21 cellular contexts compared by ENCODE assay signal in the genomic region with DNA sequence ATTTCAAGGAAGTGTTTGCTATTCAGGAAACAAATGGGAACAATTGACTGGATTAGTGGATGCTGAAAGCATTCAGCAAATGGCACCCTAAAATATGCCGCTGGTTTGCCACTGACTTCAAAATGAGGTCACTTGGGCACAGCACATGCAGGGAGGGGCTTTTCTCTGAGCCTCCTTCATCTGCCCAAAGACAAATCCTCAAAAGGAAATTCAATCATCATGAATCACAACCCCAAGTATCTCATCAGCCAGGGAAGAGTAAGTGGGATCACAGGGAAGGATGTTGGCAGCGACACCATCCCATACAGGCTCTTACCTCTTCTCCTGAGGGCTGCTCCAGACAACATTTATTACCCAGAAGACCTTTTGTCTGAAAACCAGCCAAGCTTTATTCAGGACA. TPM values are rescaled to one million over a fixed set of nuclear protein-coding genes. Genes with fewer than 3 reads are reported as not detected.
DNase-seq lines count a peak whose midpoint lies in the region; ATAC-seq, FAIRE-seq and TF ChIP-seq lines count a peak whose summit lies in the region.
"Had no signal": no experiment of that assay in that cellular context is flagged by ENCODE, and none has a peak within 500 bp of the region (broad histone marks: within the 10 kb centered on the region; RNA-seq: fewer than 3 reads in every experiment).

No MANE protein-coding gene starts in this region.

- no peak overlapping the region for H3K4me3 ChIP-seq in adipocyte (ENCODE audit: low read length)
- no peak overlapping the region for H3K4me3 ChIP-seq in keratinocyte (ENCODE audit: control insufficient read depth in 2 of 3, extremely low read depth in 1 of 3, insufficient read depth in 2 of 3, low read depth in 1 of 3, low read length in 3 of 3)
- no peak overlapping the region for H3K4me3 ChIP-seq in left ventricle myocardium inferior
- H3K4me3 ChIP-seq: SJSA1, smooth muscle cell, upper lobe of right lung had no signal

- no peaks in the 10 kb centered on the region for H3K9me1 ChIP-seq in keratinocyte (ENCODE audit: control insufficient read depth, extremely low read depth, insufficient read depth, low read length)

- H3K36me3 ChIP-seq in adipocyte (ENCODE audit: control insufficient read depth, insufficient read depth, low read length, severe bottlenecking) (no peaks in the 10 kb centered on the region), keratinocyte (ENCODE audit: control insufficient read depth in 2 of 2, extremely low read depth in 1 of 2, insufficient read depth in 2 of 2, low read length in 2 of 2) (no peaks in the 10 kb centered on the region), left ventricle myocardium inferior (no peaks in the 10 kb centered on the region)
- H3K36me3 ChIP-seq: SJSA1, upper lobe of right lung had no signal

- peaks cover 46% of the 10 kb centered on the region for H3K36me3 Mint-ChIP-seq in activated T-cell treated with anti-CD3 and anti-CD28 coated beads, Interleukin-2, amount 50 U/mL, for 4 hours (ENCODE audit: insufficient read depth)

- no peak overlapping the region for H3K4me3 Mint-ChIP-seq in activated T-cell treated with anti-CD3 and anti-CD28 coated beads, Interleukin-2, amount 50 U/mL, for 4 hours
- H3K4me3 Mint-ChIP-seq: activated naive CD8-positive, alpha-beta T cell; CD4-positive, alpha-beta T cell had no signal

- no peaks in the 10 kb centered on the region for H3K9me3 Mint-ChIP-seq in activated T-cell treated with anti-CD3 and anti-CD28 coated beads, Interleukin-2, amount 50 U/mL, for 4 hours
- H3K9me3 Mint-ChIP-seq: CD4-positive, alpha-beta T cell had no signal

- dilution Hi-C loops in keratinocyte (cut with MboI; ENCODE audit: extremely low pct_ligation_motif_present, low sequenced_read_pairs), result no loop called here

- peak; percentile 71 for FAIRE-seq in keratinocyte (lab: Jason Lieb, UNC)
- FAIRE-seq: endothelial cell of umbilical vein, frontal cortex had no signal

- H3K4me2 ChIP-seq in keratinocyte (ENCODE audit: control insufficient read depth, extremely low read depth, insufficient read depth, low read depth, low read length), result no peak overlapping the region
- H3K4me2 ChIP-seq: smooth muscle cell had no signal

- intact Hi-C loops in left ventricle myocardium inferior (cut with micrococcal nuclease), result no loop called here

- no peaks in the 10 kb centered on the region for H3K4me1 ChIP-seq in adipocyte (ENCODE audit: control insufficient read depth, insufficient read depth, low read length)
- H3K4me1 ChIP-seq in keratinocyte (ENCODE audit: control insufficient read depth, extremely low read depth, insufficient read depth, low read length), result peaks cover 4% of the 10 kb centered on the region
- no peaks in the 10 kb centered on the region for H3K4me1 ChIP-seq in left ventricle myocardium inferior
- H3K4me1 ChIP-seq: upper lobe of right lung had no signal

- no peaks in the 10 kb centered on the region for H4K20me1 ChIP-seq in keratinocyte (ENCODE audit: control insufficient read depth, extremely low read depth, insufficient read depth, low read length)

- peaks cover 25% of the 10 kb centered on the region for H3K4me1 Mint-ChIP-seq in activated T-cell treated with anti-CD3 and anti-CD28 coated beads, Interleukin-2, amount 50 U/mL, for 4 hours (ENCODE audit: low read depth)

- DNase-seq in AG08395 (ENCODE audit: low spot score), result peak; percentile 52
- DNase-seq in HS-5 (ENCODE audit: low read depth), result peak; percentile 81
- peak; percentile 6 for DNase-seq in adipocyte (ENCODE audit: low read depth)
- peak; percentile 13 for DNase-seq in keratinocyte (ENCODE audit: low read depth, low spot score)
- no peak for DNase-seq in hippocampal formation (lab: John Stamatoyannopoulos, UW)
- DNase-seq in T-helper 9 cell, result no peak
- no peak for DNase-seq in left ventricle myocardium inferior
- DNase-seq in activated T-cell treated with anti-CD3 and anti-CD28 coated beads, Interleukin-2, amount 50 U/mL, for 4 hours, result no peak
- DNase-seq: CD4-positive, alpha-beta T cell; cortex of kidney; left cardiac atrium; midbrain; NCI-H1417; NCI-H82; stimulated activated CD4-positive, alpha-beta T cell treated with anti-CD3 and anti-CD28 coated beads, Interleukin-4, amount 100 ng/mL, for 24 hours; upper lobe of right lung had no signal

- no peak overlapping the region for H2AFZ ChIP-seq in keratinocyte (ENCODE audit: control insufficient read depth, low read length)

- H3K9ac ChIP-seq in adipocyte (ENCODE audit: low read length) (no peak overlapping the region), keratinocyte (ENCODE audit: control insufficient read depth, extremely low read depth, insufficient read depth, low read length) (no peak overlapping the region)

- TF ChIP-seq CTCF in keratinocyte (optimal IDR thresholded peaks at IDR 0.05 in 1 of 3, IDR thresholded peaks at IDR 0.05 in 1 of 3, conservative IDR thresholded peaks at IDR 0.05 in 1 of 3; ENCODE audit: extremely low read depth in 1 of 3, insufficient read depth in 2 of 3, low read length in 3 of 3), result no peak
- TF ChIP-seq CTCF in left ventricle myocardium inferior (IDR thresholded peaks at IDR 0.05; ENCODE audit: borderline replicate concordance), result no peak

- ATAC-seq in activated T-cell treated with anti-CD3 and anti-CD28 coated beads, Interleukin-2, amount 50 U/mL, for 4 hours, result no peak
- ATAC-seq: left cardiac atrium, upper lobe of right lung had no signal

- no peaks in the 10 kb centered on the region for H3K79me2 ChIP-seq in keratinocyte (ENCODE audit: control insufficient read depth, insufficient read depth, low read length)

- H3K27ac ChIP-seq in keratinocyte (ENCODE audit: control insufficient read depth, insufficient read depth, low read length), result no peak overlapping the region
- H3K27ac ChIP-seq in left ventricle myocardium inferior (replicated peaks), result no peak overlapping the region
- H3K27ac ChIP-seq: SJSA1, upper lobe of right lung had no signal

- H3K27me3 ChIP-seq in adipocyte (replicated peaks; ENCODE audit: control insufficient read depth, insufficient read depth, low read length) (no peaks in the 10 kb centered on the region), keratinocyte (ENCODE audit: control insufficient read depth, extremely low read depth, insufficient read depth, low read length) (no peaks in the 10 kb centered on the region), left ventricle myocardium inferior (ENCODE audit: low read depth) (no peaks in the 10 kb centered on the region)
- H3K27me3 ChIP-seq: SJSA1, upper lobe of right lung had no signal

- H3K9me3 ChIP-seq in adipocyte (ENCODE audit: control insufficient read depth, low read length), result no peaks in the 10 kb centered on the region
- no peaks in the 10 kb centered on the region for H3K9me3 ChIP-seq in keratinocyte (ENCODE audit: control insufficient read depth, low read depth, low read length)
- H3K9me3 ChIP-seq in left ventricle myocardium inferior (replicated peaks), result no peaks in the 10 kb centered on the region
- H3K9me3 ChIP-seq: SJSA1, upper lobe of right lung had no signal

- H3K27me3 Mint-ChIP-seq in activated T-cell treated with anti-CD3 and anti-CD28 coated beads, Interleukin-2, amount 50 U/mL, for 4 hours (ENCODE audit: low read depth), result no peaks in the 10 kb centered on the region
- H3K27me3 Mint-ChIP-seq: activated naive CD8-positive, alpha-beta T cell; CD4-positive, alpha-beta T cell had no signal

RNA-seq across cellular contexts. Expression of gene SP140L, which starts 14.4 kb away (rescaled TPM):
- polyA plus RNA-seq in keratinocyte, result 9.0 to 10.8 TPM (median 9.4 TPM) in 3 replicates
- 6.6 TPM for polyA plus RNA-seq in keratinocyte (2011; ENCODE audit: low read depth)
- polyA plus RNA-seq in keratinocyte (2011; cell fraction: cytosol; rRNA removed), result 5.7 and 8.0 TPM in 2 replicates
- 22.7 and 28.1 TPM in 2 replicates for polyA plus RNA-seq in keratinocyte (2011; cell fraction: nucleus; rRNA removed)
- 3.0 and 11.2 TPM in 2 replicates for polyA plus RNA-seq in keratinocyte (2012; ENCODE audit: low replicate concordance)
- polyA minus RNA-seq in keratinocyte, result 4.8 to 12.9 TPM (median 7.4 TPM) in 3 replicates
- polyA minus RNA-seq in keratinocyte (2011; cell fraction: cytosol; rRNA and poly(A)+ RNA removed), result 2.3 TPM
- 8.0 and 16.0 TPM in 2 replicates for polyA minus RNA-seq in keratinocyte (2011; cell fraction: nucleus; rRNA and poly(A)+ RNA removed)
- total RNA-seq in left ventricle myocardium inferior, result 4.3 TPM
- 10 to 100 TPM; 24.1 to 30.3 (median 28.7) TPM for total RNA-seq in activated T-cell treated with anti-CD3 and anti-CD28 coated beads, Interleukin-2, amount 50 U/mL, for 4 hours

Comparison
In these comparisons a context has a peak if more than half of its experiments do, and no peak if none do; other contexts are left out.
1. DNase-seq: peak in AG08395 (single experiment), HS-5 (single experiment), adipocyte (single experiment) and keratinocyte (single experiment); none in hippocampal formation (0 of 2), T-helper 9 cell (single experiment), left ventricle myocardium inferior (single experiment) and activated T-cell treated with anti-CD3 and anti-CD28 coated beads, Interleukin-2, amount 50 U/mL, for 4 hours (single experiment).